In genomic region chr15:50765202-50765967, GRCh38 we compare ENCODE assay signal across 8 cellular contexts. TPM values are rescaled to one million over a fixed set of nuclear protein-coding genes. Genes with fewer than 3 reads are reported as not detected.
DNase-seq lines count a peak whose midpoint lies in the region; ATAC-seq and TF ChIP-seq lines count a peak whose summit lies in the region.

Gene SPPL2A, minus strand, starts transcription at chr15:50765706. Its CDS starts 173 bp downstream, at chr15:50765533.

- intact Hi-C loops in T-helper 1 cell treated with Interleukin-12 subunit alpha and Interleukin-12 subunit beta and Interleukin-4 antibody, amounts not matched to agents 30 ng/mL and 1 ng/mL, for 36 hours (cut with micrococcal nuclease) = loop anchor here (1.0 to 10.0 kb wide), 11 partner anchors 9 to 1951 kb away; partner anchors contain the start of genes CEP152, COPS2, DTWD1 and EID1
- intact Hi-C loops in left ventricle myocardium inferior (cut with micrococcal nuclease) = no loop called here
- intact Hi-C loops in prostate gland (cut with DNase I) = loop anchor here (2.0 to 10.0 kb wide), 3 partner anchors 79 to 411 kb away; partner anchors contain the start of genes GABPB1 and TRPM7

- TF ChIP-seq POLR2A in prostate gland (IDR thresholded peaks at IDR 0.05) = peak; percentile 75

- H3K4me1 ChIP-seq in left ventricle myocardium inferior (peaks cover 58% of the 10 kb centered on the region), prostate gland (replicated peaks) (no peaks in the 10 kb centered on the region)

- in situ Hi-C loops in GM13976 (cut with MboI; ENCODE audit: low sequenced_read_pairs, unreplicated experiment) = no loop called here

- TF ChIP-seq CTCF in GM13976 (IDR thresholded peaks at IDR 0.05; ENCODE audit: borderline replicate concordance, control extremely low read depth, extremely low read depth, insufficient read depth, missing control alignments) (no peak), left ventricle myocardium inferior (IDR thresholded peaks at IDR 0.05; ENCODE audit: borderline replicate concordance) (no peak), prostate gland (IDR thresholded peaks at IDR 0.05) (no peak)

- H3K27ac ChIP-seq in left ventricle myocardium inferior (replicated peaks) (peak within 1 kb of the TSS; percentile 99), prostate gland (peak within 1 kb of the TSS; percentile 94 to 95)

- H3K27me3 ChIP-seq in left ventricle myocardium inferior (ENCODE audit: low read depth) (no peaks in the 10 kb centered on the region), prostate gland (replicated peaks; ENCODE audit: insufficient read depth) (no peaks in the 10 kb centered on the region)

- no peaks in the 10 kb centered on the region for H3K9me3 ChIP-seq in left ventricle myocardium inferior (replicated peaks)
- no peaks in the 10 kb centered on the region for H3K9me3 ChIP-seq in prostate gland

- WGBS in prostate gland = 0% methylated on average over 49 of the region's 77 CpGs

- H3K4me3 ChIP-seq in left ventricle myocardium inferior = peak within 1 kb of the TSS; percentile 89
- H3K4me3 ChIP-seq in prostate gland = peak within 1 kb of the TSS; percentile 93 to 96

- peak; percentile 95 for DNase-seq in GM13976 (ENCODE audit: low spot score)
- DNase-seq in NCI-H146 (lab: John Stamatoyannopoulos, UW) = peak; percentile 70
- DNase-seq in amniotic epithelial cell (ENCODE audit: low read depth) = peak; percentile 93
- DNase-seq in left ventricle myocardium inferior = peak; percentile 88
- DNase-seq in prostate gland (ENCODE audit: low spot score) = peak; percentile 76
- DNase-seq in ureter (ENCODE audit: low spot score) = peak; percentile 84

- no peaks in the 10 kb centered on the region for H3K36me3 ChIP-seq in left ventricle myocardium inferior
- no peaks in the 10 kb centered on the region for H3K36me3 ChIP-seq in prostate gland

- peak; percentile 85 for ATAC-seq in HG02840 (IDR thresholded peaks at IDR 0.05; ENCODE audit: low FRiP score, unreplicated experiment)

RNA-seq across cellular contexts. Expression of gene SPPL2A, which starts in this region (rescaled TPM):
- 139 and 146 TPM in 2 replicates for total RNA-seq in T-helper 1 cell treated with Interleukin-12 subunit alpha and Interleukin-12 subunit beta and Interleukin-4 antibody, amounts not matched to agents 30 ng/mL and 1 ng/mL, for 36 hours
- 78.0 TPM for total RNA-seq in left ventricle myocardium inferior
- total RNA-seq in prostate gland = 100 to 1,000 TPM; 129 to 335 TPM
- total RNA-seq in ureter = 144 TPM

Comparison
In these comparisons a context has a peak if more than half of its experiments do, and no peak if none do; other contexts are left out.
1. Peak in every context shown above with its lines: DNase-seq, ATAC-seq, H3K4me3 ChIP-seq and H3K27ac ChIP-seq.